In genomic region chr12:132687211-132688164, GRCh38 we compare ENCODE assay signal across 8 cellular contexts. TPM values are rescaled to one million over a fixed set of nuclear protein-coding genes. Genes with fewer than 3 reads are reported as not detected.
DNase-seq lines count a peak whose midpoint lies in the region; ATAC-seq and TF ChIP-seq lines count a peak whose summit lies in the region.

POLE (minus strand) TSS chr12:132687342; CDS start chr12:132687315, 27 bp downstream.
PXMP2 (plus strand) TSS chr12:132687587; CDS start chr12:132687671, 84 bp downstream.

- intact Hi-C loops in mucosa of descending colon (cut with DNase I, micrococcal nuclease), result no loop called here

- H3K36me3 ChIP-seq in mucosa of descending colon (ENCODE audit: low read depth), result no peaks in the 10 kb centered on the region

- H3K4me1 ChIP-seq in mucosa of descending colon (ENCODE audit: low read depth), result peaks cover 16% of the 10 kb centered on the region

- DNase-seq in DMS153 treated with DMSO at 0.1 percent for 48 hours (lab: John Stamatoyannopoulos, UW; ENCODE audit: unreplicated experiment), result peak; percentile 77
- DNase-seq in OCI-M1 (lab: John Stamatoyannopoulos, UW), result peak; percentile 98
- peak; percentile 94 for DNase-seq in activated T-cell treated with anti-CD3 and anti-CD28 coated beads for 1 hour (ENCODE audit: low read depth)
- DNase-seq in epithelial cell of prostate (ENCODE audit: low read depth, low spot score), result peak; percentile 45
- DNase-seq in mucosa of descending colon, result peak; percentile 97 to 98 (median 98)
- peak; percentile 86 to 88 for DNase-seq in stimulated activated CD8-positive, alpha-beta memory T cell treated with anti-CD3 and anti-CD28 coated beads, Interleukin-4, amount 100 ng/mL, for 1 hour (ENCODE audit: low read depth in 2 of 2, low spot score in 1 of 2)

- H3K27ac ChIP-seq in epithelial cell of prostate, result no peak within 1 kb of the TSS

- TF ChIP-seq EP300 in Ishikawa (IDR thresholded peaks at IDR 0.05; ENCODE audit: borderline replicate concordance), result no peak

- no peak for TF ChIP-seq CTCF in mucosa of descending colon (IDR thresholded peaks at IDR 0.05)

- peak; percentile 2; the same call in 1 of the 2 replicates for TF ChIP-seq RAD21 in Ishikawa (IDR thresholded peaks at IDR 0.05; ENCODE audit: low read depth)

- H3K4me3 ChIP-seq in mucosa of descending colon, result peak within 1 kb of the TSS; percentile 94

- no peaks in the 10 kb centered on the region for H3K9me3 ChIP-seq in mucosa of descending colon

- ATAC-seq in GM21619 (IDR thresholded peaks at IDR 0.05; ENCODE audit: unreplicated experiment), result peak; percentile 87
- ATAC-seq in mucosa of descending colon, result peak; percentile 98

TF ChIP-seq in Ishikawa, 13 proteins besides CTCF, POLR2A, EP300 and RAD21:
- TF ChIP-seq ZBTB7A (IDR thresholded peaks at IDR 0.05; ENCODE audit: low read depth), result no peak
- peak; percentile 80 for TF ChIP-seq MAX (IDR thresholded peaks at IDR 0.05)
- TF ChIP-seq USF1 (IDR thresholded peaks at IDR 0.05), result no peak
- 0 out of 2 replicates have a peak, but pooled peaks have one; percentile 11 for TF ChIP-seq REST (IDR thresholded peaks at IDR 0.05; ENCODE audit: low read depth)
- 0 out of 2 replicates have a peak, but pooled peaks have one; percentile 24 for TF ChIP-seq FOXM1 (IDR thresholded peaks at IDR 0.05; ENCODE audit: borderline replicate concordance, low read depth)
- peak; percentile 57; the same call in 1 of the 2 replicates for TF ChIP-seq NFIC (IDR thresholded peaks at IDR 0.05)
- peak; percentile 77; the same call in 1 of the 2 replicates for TF ChIP-seq TAF1 (IDR thresholded peaks at IDR 0.05; ENCODE audit: low read depth)
- peak; percentile 82 for TF ChIP-seq YY1 (IDR thresholded peaks at IDR 0.05; ENCODE audit: low read depth)
- peak; percentile 74 for TF ChIP-seq EGR1 (IDR thresholded peaks at IDR 0.05)
- TF ChIP-seq CEBPB (IDR thresholded peaks at IDR 0.05), result peak; percentile 23; the same call in 1 of the 2 replicates
- peak; percentile 35; the same call in 1 of the 2 replicates for TF ChIP-seq TEAD4 (IDR thresholded peaks at IDR 0.05)
- TF ChIP-seq CREB1 (IDR thresholded peaks at IDR 0.05; ENCODE audit: low read depth), result no peak
- peak; percentile 62; the same call in 1 of the 2 replicates for TF ChIP-seq TCF12 (IDR thresholded peaks at IDR 0.05; ENCODE audit: low read depth)

RNA-seq across cellular contexts. Expression of gene POLE, which starts in this region (rescaled TPM):
- 10 to 100 TPM; 45.0 to 72.2 (median 55.1) TPM for total RNA-seq in mucosa of descending colon

RNA-seq across cellular contexts. Expression of gene PXMP2, which starts in this region (rescaled TPM):
- total RNA-seq in mucosa of descending colon, result 100 to 1,000 TPM in 1 of 3 donors, 10 to 100 TPM in 2; 52.1 to 141 (median 66.3) TPM

Comparison
In these comparisons a context has a peak if more than half of its experiments do, and no peak if none do; other contexts are left out.
1. DNase-seq: peak in every context shown above with its lines; median percentile 98 in OCI-M1; 98 in mucosa of descending colon; 94 in activated T-cell treated with anti-CD3 and anti-CD28 coated beads for 1 hour; 87 in stimulated activated CD8-positive, alpha-beta memory T cell treated with anti-CD3 and anti-CD28 coated beads, Interleukin-4, amount 100 ng/mL, for 1 hour; 77 in DMS153 treated with DMSO at 0.1 percent for 48 hours; 45 in epithelial cell of prostate.